9 cellular contexts compared by ENCODE assay signal in genomic region chr1:36446261-36446660, GRCh38. TPM values are rescaled to one million over a fixed set of nuclear protein-coding genes. Genes with fewer than 3 reads are reported as not detected.
DNase-seq lines count a peak whose midpoint lies in the region; ATAC-seq and TF ChIP-seq lines count a peak whose summit lies in the region.
"Had no signal": no experiment of that assay in that cellular context is flagged by ENCODE, and none has a peak within 500 bp of the region (broad histone marks: within the 10 kb centered on the region; RNA-seq: fewer than 3 reads in every experiment).

No MANE protein-coding gene starts in this region.

- no peaks in the 10 kb centered on the region for H3K9me3 ChIP-seq in upper lobe of right lung

- no peak overlapping the region for H3K4me3 ChIP-seq in cardiac fibroblast (replicated peaks in 1 of 2; ENCODE audit: low read depth in 2 of 2, low read length in 2 of 2)
- H3K4me3 ChIP-seq in upper lobe of right lung: no peak overlapping the region

- H3K27ac ChIP-seq in upper lobe of right lung: no peak overlapping the region

- DNase-seq in stimulated activated CD4-positive, alpha-beta T cell treated with anti-CD3 and anti-CD28 coated beads, Interleukin-1b, Interleukin-23, amount 100 ng/mL, for 48 hours: peak; percentile 19
- DNase-seq in stimulated activated CD4-positive, alpha-beta T cell treated with anti-CD3 and anti-CD28 coated beads, Interleukin-2, amount 100 ng/mL, for 48 hours: no peak
- peak; percentile 63 for DNase-seq in NCI-H526 treated with DMSO at 0.1 percent for 48 hours (lab: John Stamatoyannopoulos, UW)
- DNase-seq in cardiac fibroblast (ENCODE audit: low read depth in 2 of 2): no peak
- no peak for DNase-seq in upper lobe of right lung
- no peak for DNase-seq in germinal center (ENCODE audit: low spot score)
- DNase-seq in HPDE6-E6E7 (ENCODE audit: extremely low spot score): no peak
- DNase-seq in NK-92 treated with Interleukin-12 subunit alpha and Interleukin-12 subunit beta, amount 100 ng/mL, for 24 hours (lab: John Stamatoyannopoulos, UW): no peak
- DNase-seq: activated naive CD4-positive, alpha-beta T cell treated with Interleukin-2 at 50 U/mL for 16 hours had no signal

- no peaks in the 10 kb centered on the region for H3K36me3 ChIP-seq in upper lobe of right lung

- ATAC-seq in upper lobe of right lung: no peak

- H3K4me1 ChIP-seq in upper lobe of right lung: peaks cover 5% of the 10 kb centered on the region

- intact Hi-C loops in upper lobe of right lung (cut with DNase I): no loop called here

- H3K27me3 ChIP-seq in upper lobe of right lung: no peaks in the 10 kb centered on the region

- TF ChIP-seq CTCF in cardiac fibroblast (IDR thresholded peaks at IDR 0.05; ENCODE audit: low read depth, low read length) (peak; percentile 4), upper lobe of right lung (IDR thresholded peaks at IDR 0.05) (peak; percentile 20)

RNA-seq across cellular contexts. Expression of gene OSCP1, which starts 4.0 kb away (rescaled TPM):
- total RNA-seq in upper lobe of right lung: 8.2 TPM

RNA-seq across cellular contexts. Expression of gene MRPS15, which starts 17.9 kb away (rescaled TPM):
- 65.0 TPM for total RNA-seq in upper lobe of right lung

RNA-seq across cellular contexts. Expression of gene CSF3R, which starts 36.5 kb away (rescaled TPM):
- 202 TPM for total RNA-seq in upper lobe of right lung

RNA-seq across cellular contexts. Expression of gene LSM10, which starts 48.6 kb away (rescaled TPM):
- total RNA-seq in upper lobe of right lung: 39.4 TPM

Comparison
In these comparisons a context has a peak if more than half of its experiments do, and no peak if none do; other contexts are left out.
1. DNase-seq: peak in stimulated activated CD4-positive, alpha-beta T cell treated with anti-CD3 and anti-CD28 coated beads, Interleukin-1b, Interleukin-23, amount 100 ng/mL, for 48 hours (single experiment) and NCI-H526 treated with DMSO at 0.1 percent for 48 hours (single experiment); none in stimulated activated CD4-positive, alpha-beta T cell treated with anti-CD3 and anti-CD28 coated beads, Interleukin-2, amount 100 ng/mL, for 48 hours (0 of 2), cardiac fibroblast (0 of 2), upper lobe of right lung (single experiment), germinal center (single experiment), HPDE6-E6E7 (single experiment) and NK-92 treated with Interleukin-12 subunit alpha and Interleukin-12 subunit beta, amount 100 ng/mL, for 24 hours (single experiment).